Comparison of ENCODE assay signal across 17 cellular contexts in genomic region chr10:92751534-92751811, GRCh38.
DNase-seq lines count a peak whose midpoint lies in the region; ATAC-seq and TF ChIP-seq lines count a peak whose summit lies in the region.
"Had no signal": no experiment of that assay in that cellular context is flagged by ENCODE, and none has a peak within 500 bp of the region (broad histone marks: within the 10 kb centered on the region; RNA-seq: fewer than 3 reads in every experiment).

No MANE protein-coding gene starts in this region.

- TF ChIP-seq POLR2A in uterus (IDR thresholded peaks at IDR 0.05): no peak

- H3K36me3 ChIP-seq in A673 (ENCODE audit: insufficient read depth, low read length, poor library complexity, severe bottlenecking) (no peaks in the 10 kb centered on the region), GM23338 (ENCODE audit: insufficient read depth) (no peaks in the 10 kb centered on the region), uterus (no peaks in the 10 kb centered on the region)
- H3K36me3 ChIP-seq: BE2C had no signal

- CTCF ChIA-PET in A673 (lab: Charles Lee): no interaction called here

- H3K36me3 Mint-ChIP-seq in GM23338 (ENCODE audit: low read depth) (no peaks in the 10 kb centered on the region), endothelial cell (ENCODE audit: low read depth, unreplicated experiment) (no peaks in the 10 kb centered on the region)
- H3K36me3 Mint-ChIP-seq: CD4-positive, CD25-positive, alpha-beta regulatory T cell had no signal

- H3K9me3 Mint-ChIP-seq in GM23338 (no peaks in the 10 kb centered on the region), endothelial cell (ENCODE audit: unreplicated experiment) (no peaks in the 10 kb centered on the region)
- H3K9me3 Mint-ChIP-seq: CD8-positive, alpha-beta memory T cell; HFFc6; IgD-negative memory B cell had no signal

- H3K27ac Mint-ChIP-seq in GM23338: no peak overlapping the region
- H3K27ac Mint-ChIP-seq in endothelial cell (ENCODE audit: unreplicated experiment): peak overlapping the region; percentile 44
- H3K27ac Mint-ChIP-seq: CD4-positive, CD25-positive, alpha-beta regulatory T cell had no signal

- no peak for ATAC-seq in GM23338
- ATAC-seq in HG03095 (IDR thresholded peaks at IDR 0.05; ENCODE audit: unreplicated experiment): no peak
- ATAC-seq: HCT116 had no signal

- peak overlapping the region; percentile 3; the same call in 1 of the 2 replicates for H2AFZ ChIP-seq in GM23338

- H3F3A ChIP-seq in GM23338 (replicated peaks; ENCODE audit: low read depth): no peaks in the 10 kb centered on the region

- peaks cover 4% of the 10 kb centered on the region for H3K27me3 ChIP-seq in A673 (replicated peaks; ENCODE audit: insufficient read depth, low read depth, low read length, poor library complexity)
- no peaks in the 10 kb centered on the region for H3K27me3 ChIP-seq in GM23338 (ENCODE audit: insufficient read depth)
- H3K27me3 ChIP-seq in uterus: no peaks in the 10 kb centered on the region
- H3K27me3 ChIP-seq: BE2C had no signal

- TF ChIP-seq CTCF in A673 (conservative IDR thresholded peaks at IDR 0.05; ENCODE audit: low read depth, low read length): no peak
- no peak for TF ChIP-seq CTCF in GM23338 (conservative IDR thresholded peaks at IDR 0.05; ENCODE audit: low read depth in 2 of 2)
- no peak for TF ChIP-seq CTCF in endothelial cell (IDR thresholded peaks at IDR 0.05; ENCODE audit: unreplicated experiment)
- no peak for TF ChIP-seq CTCF in uterus (IDR thresholded peaks at IDR 0.05)

- H3K4me3 ChIP-seq in A673 (ENCODE audit: low read depth, low read length, poor library complexity, severe bottlenecking) (peak overlapping the region; percentile 10), GM23338 (no peak overlapping the region), uterus (no peak overlapping the region)

- H4K20me1 ChIP-seq in GM23338 (replicated peaks; ENCODE audit: insufficient read depth): no peaks in the 10 kb centered on the region

- H3K79me2 ChIP-seq in GM23338 (replicated peaks; ENCODE audit: insufficient read depth): no peaks in the 10 kb centered on the region

- H3K27me3 Mint-ChIP-seq in GM23338 (ENCODE audit: insufficient read depth, low read depth, poor library complexity) (peaks cover 2% of the 10 kb centered on the region), endothelial cell (ENCODE audit: unreplicated experiment) (peaks cover 14% of the 10 kb centered on the region)

- no TSS peak for BruUV-seq in A673 (replicated peaks; lab: Mats Ljungman, UMichigan)

- peaks cover 28% of the 10 kb centered on the region for H3K4me1 ChIP-seq in A673 (ENCODE audit: insufficient read depth, low read length, poor library complexity, severe bottlenecking)
- 0 out of 2 replicates have a peak, but pooled peaks cover under 1% of the 10 kb centered on the region for H3K4me1 ChIP-seq in GM23338 (ENCODE audit: insufficient read depth)
- H3K4me1 ChIP-seq in uterus: no peaks in the 10 kb centered on the region
- H3K4me1 ChIP-seq: BE2C had no signal

- no peak overlapping the region for H3K4me2 ChIP-seq in GM23338

- no peaks in the 10 kb centered on the region for H3K9me3 ChIP-seq in A673 (ENCODE audit: low read depth, low read length, poor library complexity, severe bottlenecking)
- H3K9me3 ChIP-seq in uterus: no peaks in the 10 kb centered on the region
- H3K9me3 ChIP-seq: BE2C had no signal

- H3K27ac ChIP-seq in A673 (ENCODE audit: low read depth, low read length, poor library complexity, severe bottlenecking) (no peak overlapping the region), GM23338 (ENCODE audit: low read depth) (no peak overlapping the region), uterus (peak overlapping the region; percentile 51 to 71)

- no peak overlapping the region for H3K4me3 Mint-ChIP-seq in GM23338
- H3K4me3 Mint-ChIP-seq in endothelial cell (ENCODE audit: unreplicated experiment): no peak overlapping the region
- H3K4me3 Mint-ChIP-seq: CD4-positive, CD25-positive, alpha-beta regulatory T cell; CD8-positive, alpha-beta memory T cell had no signal

- intact Hi-C loops in A673 (cut with micrococcal nuclease; ENCODE audit: unreplicated experiment): no loop called here
- intact Hi-C loops in uterus (cut with DNase I; ENCODE audit: low total_unique reads): no loop called here

- H3K9me2 ChIP-seq in GM23338 (ENCODE audit: insufficient read depth): no peaks in the 10 kb centered on the region

- DNase-seq in A673 (ENCODE audit: low spot score): no peak
- no peak for DNase-seq in GM23338 (ENCODE audit: low spot score)
- no peak for DNase-seq in endothelial cell (ENCODE audit: low spot score)
- DNase-seq in uterus: no peak
- DNase-seq in NCI-H524 (lab: John Stamatoyannopoulos, UW): no peak
- DNase-seq: ACHN; BE2C; C1 segment of cervical spinal cord; CD4-positive, CD25-positive, alpha-beta regulatory T cell; CD8-positive, alpha-beta memory T cell; COR-L47; GOT3; H7 had no signal

- POLR2A ChIA-PET in A673 (lab: Charles Lee; ENCODE audit: low non-redundant PET): no interaction called here

- peaks cover 8% of the 10 kb centered on the region for H3K4me1 Mint-ChIP-seq in GM23338
- H3K4me1 Mint-ChIP-seq in endothelial cell (ENCODE audit: unreplicated experiment): peaks cover 49% of the 10 kb centered on the region

TF ChIP-seq in GM23338, 12 proteins besides CTCF, POLR2A, EP300 and RAD21:
- no peak for TF ChIP-seq POLR2AphosphoS5 (IDR thresholded peaks at IDR 0.05; ENCODE audit: low read depth)
- no peak for TF ChIP-seq ZNF462 (CRISPR knock-in tag; IDR thresholded peaks at IDR 0.05)
- TF ChIP-seq CREB1 (CRISPR knock-in tag; IDR thresholded peaks at IDR 0.05; ENCODE audit: low read depth): no peak

Comparison
In these comparisons a context has a peak if more than half of its experiments do, and no peak if none do; other contexts are left out.
1. H3K27ac ChIP-seq: peak in uterus (2 of 2); none in A673 (single experiment) and GM23338 (single experiment).